15 cellular contexts compared by ENCODE assay signal in the genomic region with DNA sequence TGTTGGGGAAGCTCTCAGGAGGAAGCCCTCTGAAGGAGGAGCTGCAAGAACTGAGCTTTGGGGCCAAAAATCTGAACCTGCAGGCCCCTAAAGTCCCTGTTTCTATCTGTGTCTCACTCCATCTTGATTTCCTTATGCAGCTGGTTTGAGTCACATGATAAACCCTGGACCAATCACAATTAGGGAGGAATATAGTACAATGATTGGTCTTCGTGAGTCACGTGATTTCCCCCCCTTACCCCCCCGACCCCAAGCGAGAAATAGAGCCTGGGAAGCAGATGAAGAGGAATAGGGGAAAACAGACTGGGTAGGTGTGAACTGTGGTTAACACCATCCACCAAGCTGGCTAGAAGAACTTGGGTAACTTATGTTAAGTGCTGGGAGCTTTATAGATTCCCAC. TPM values are rescaled to one million over a fixed set of nuclear protein-coding genes. Genes with fewer than 3 reads are reported as not detected.
DNase-seq lines count a peak whose midpoint lies in the region; ATAC-seq, FAIRE-seq and TF ChIP-seq lines count a peak whose summit lies in the region.
"Had no signal": no experiment of that assay in that cellular context is flagged by ENCODE, and none has a peak within 500 bp of the region (broad histone marks: within the 10 kb centered on the region; RNA-seq: fewer than 3 reads in every experiment).

No MANE protein-coding gene starts in this region.

- H3K4me2 ChIP-seq in GM23248 (ENCODE audit: unreplicated experiment), result no peak overlapping the region

- TF ChIP-seq CTCF in glutamatergic neuron (IDR thresholded peaks at IDR 0.05; ENCODE audit: partially characterized antibody, unreplicated experiment), result no peak

- no peak overlapping the region for H3K27ac Mint-ChIP-seq in glutamatergic neuron (ENCODE audit: unreplicated experiment)

- no peak overlapping the region for H3K4me3 ChIP-seq in GM23248

- no peaks in the 10 kb centered on the region for H3K9me3 Mint-ChIP-seq in glutamatergic neuron (ENCODE audit: unreplicated experiment)
- H3K9me3 Mint-ChIP-seq: CD4-positive, alpha-beta memory T cell had no signal

- no peaks in the 10 kb centered on the region for H4K20me1 ChIP-seq in GM23248 (ENCODE audit: insufficient read depth)

- peaks cover 6% of the 10 kb centered on the region for H3K4me1 Mint-ChIP-seq in glutamatergic neuron (ENCODE audit: low read depth, unreplicated experiment)
- H3K4me1 Mint-ChIP-seq: CD4-positive, alpha-beta memory T cell had no signal

- no peaks in the 10 kb centered on the region for H3K36me3 Mint-ChIP-seq in glutamatergic neuron (ENCODE audit: unreplicated experiment)
- H3K36me3 Mint-ChIP-seq: CD4-positive, alpha-beta memory T cell had no signal

- H3F3A ChIP-seq in GM23248 (ENCODE audit: insufficient read depth), result no peaks in the 10 kb centered on the region

- H3K27me3 ChIP-seq in GM23248 (replicated peaks; ENCODE audit: insufficient read depth), result peaks cover 6% of the 10 kb centered on the region; the same call in 1 of the 2 replicates

- no peaks in the 10 kb centered on the region for H3K79me2 ChIP-seq in GM23248 (ENCODE audit: insufficient read depth)

- H3K27ac ChIP-seq in GM23248, result no peak overlapping the region

- no peaks in the 10 kb centered on the region for H3K9me2 ChIP-seq in GM23248 (ENCODE audit: insufficient read depth)

- ATAC-seq in GM18858 (IDR thresholded peaks at IDR 0.05; ENCODE audit: unreplicated experiment), result no peak

- no peak for FAIRE-seq in urothelium cell line (lab: Jason Lieb, UNC)
- FAIRE-seq: kidney had no signal

- in situ Hi-C loops in ACHN (cut with HindIII; ENCODE audit: low pct_ligation_motif_present, low pct_unique_long_range_greater_than_20kb, low sequenced_read_pairs) (no loop called here), GM23248 (cut with MboI) (no loop called here)

- peaks cover 2% of the 10 kb centered on the region for H3K27me3 Mint-ChIP-seq in glutamatergic neuron (ENCODE audit: unreplicated experiment)

- DNase-seq in ACHN, result peak; percentile 21
- DNase-seq in GM23248, result peak; percentile 17
- DNase-seq in NCI-H446 treated with DMSO at 0.1 percent for 48 hours (lab: John Stamatoyannopoulos, UW), result peak; percentile 7
- peak; percentile 22 for DNase-seq in amniotic epithelial cell (ENCODE audit: low read depth)
- no peak for DNase-seq in putamen (ENCODE audit: low spot score)
- no peak for DNase-seq in glutamatergic neuron
- DNase-seq in urothelium cell line (ENCODE audit: low spot score), result no peak
- DNase-seq: CD4-positive, alpha-beta memory T cell; kidney; NCI-H1048; NCI-H69; retina had no signal

- H2AFZ ChIP-seq in GM23248, result no peak overlapping the region

- WGBS in GM23248 (ENCODE audit: low coverage in 1 of 2, low lambda C conversion rate in 2 of 2, missing lambda C conversion rate in 2 of 2), 2 experiments, result 29 to 40% methylated on average over 4 of the region's 4 CpGs

- no peak overlapping the region for H3K9ac ChIP-seq in GM23248

- no peaks in the 10 kb centered on the region for H3K9me3 ChIP-seq in GM23248 (ENCODE audit: low read depth)

- H3K4me1 ChIP-seq in GM23248 (ENCODE audit: insufficient read depth), result no peaks in the 10 kb centered on the region

- no peak overlapping the region for H3K4me3 Mint-ChIP-seq in glutamatergic neuron (ENCODE audit: unreplicated experiment)
- H3K4me3 Mint-ChIP-seq: CD4-positive, alpha-beta memory T cell had no signal

- H3K36me3 ChIP-seq in GM23248 (ENCODE audit: low read depth), result no peaks in the 10 kb centered on the region

RNA-seq across cellular contexts. Expression of a gene that starts 12.9 kb away (rescaled TPM):
- not detected in 2 replicates for total RNA-seq in GM23248 (2014; rRNA removed; shearing (Covaris generic))
- polyA plus RNA-seq in GM23248 (2016; fragmentation: Nextera tagmentation; extraction: Ambion mirVana), result not detected in 2 replicates
- total RNA-seq in glutamatergic neuron (ENCODE audit: unreplicated experiment), result 314 TPM
- total RNA-seq: CD4-positive, alpha-beta memory T cell; fibroblast of villous mesenchyme; kidney; subcutaneous adipose tissue had no signal
- polyA plus RNA-seq: CD4-positive, alpha-beta memory T cell had no signal

RNA-seq across cellular contexts. Expression of a gene that starts 53.7 kb away (rescaled TPM):
- 52.6 and 60.1 TPM in 2 replicates for total RNA-seq in GM23248 (2014; rRNA removed; shearing (Covaris generic))
- 70.6 and 77.7 TPM in 2 replicates for polyA plus RNA-seq in GM23248 (2016; fragmentation: Nextera tagmentation; extraction: Ambion mirVana)
- total RNA-seq in glutamatergic neuron (ENCODE audit: unreplicated experiment), result 43.9 TPM

Comparison
In these comparisons a context has a peak if more than half of its experiments do, and no peak if none do; other contexts are left out.
1. DNase-seq: peak in ACHN (single experiment), GM23248 (single experiment), NCI-H446 treated with DMSO at 0.1 percent for 48 hours (single experiment) and amniotic epithelial cell (single experiment); none in putamen (single experiment), glutamatergic neuron (single experiment) and urothelium cell line (single experiment).
2. RNA of a gene that starts 12.9 kb away (total RNA-seq): 314 TPM in glutamatergic neuron (single experiment); not detected in GM23248; every median in the first group is over 100 times any median in the second.